Comparison of ENCODE assay signal across 8 cellular contexts in the genomic region with DNA sequence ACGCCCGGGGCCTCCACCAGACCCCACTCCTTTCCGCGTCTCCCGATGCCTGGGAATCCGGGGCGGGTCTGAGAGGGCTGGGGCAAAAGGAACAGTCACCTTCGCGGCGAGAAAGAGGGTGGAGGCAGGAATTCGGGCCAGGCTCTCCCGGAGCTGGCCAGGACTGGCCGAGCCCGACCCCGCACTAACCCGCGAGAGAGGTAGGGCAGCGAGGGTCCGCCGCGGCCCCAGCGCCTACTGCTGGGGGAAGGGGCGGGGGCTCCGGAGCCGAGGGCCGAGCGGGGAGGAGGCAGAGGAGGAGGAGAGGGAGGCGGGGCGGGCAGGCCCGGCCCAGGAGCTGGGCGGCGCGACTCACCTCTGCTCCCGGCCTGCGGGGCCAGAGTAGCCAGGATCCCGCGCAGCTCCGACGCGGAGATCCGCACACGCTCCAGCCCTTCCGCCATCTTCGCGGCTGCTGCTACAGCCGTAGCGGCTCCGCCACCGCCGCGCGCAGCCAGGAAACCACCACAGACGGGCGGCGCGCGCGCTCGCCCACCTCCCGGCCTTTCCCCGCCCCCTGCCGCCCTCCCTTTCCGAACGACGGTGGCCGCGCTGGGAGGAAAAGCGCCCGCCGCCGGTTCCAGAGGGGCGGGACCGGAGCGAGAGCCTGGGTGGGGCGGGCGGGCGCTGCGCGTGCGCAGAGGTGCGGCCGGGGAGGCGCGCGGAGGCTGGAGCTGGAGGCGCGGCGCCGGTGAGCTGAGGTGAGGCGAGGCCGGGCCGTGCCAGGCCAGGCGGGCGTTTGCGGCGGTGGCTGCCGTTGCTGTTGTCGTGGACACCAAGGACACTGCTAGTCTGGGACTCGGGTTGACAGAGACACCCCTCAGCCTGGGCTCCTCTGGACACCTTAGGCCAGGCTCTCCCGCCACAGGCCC. TPM values are rescaled to one million over a fixed set of nuclear protein-coding genes. Genes with fewer than 3 reads are reported as not detected.
DNase-seq lines count a peak whose midpoint lies in the region; ATAC-seq lines count a peak whose summit lies in the region.

A gene (minus strand): TSS at position 508 of the 911 bp plus-strand sequence. CDS start 65 bp downstream, at position 443.
A gene with protein sequence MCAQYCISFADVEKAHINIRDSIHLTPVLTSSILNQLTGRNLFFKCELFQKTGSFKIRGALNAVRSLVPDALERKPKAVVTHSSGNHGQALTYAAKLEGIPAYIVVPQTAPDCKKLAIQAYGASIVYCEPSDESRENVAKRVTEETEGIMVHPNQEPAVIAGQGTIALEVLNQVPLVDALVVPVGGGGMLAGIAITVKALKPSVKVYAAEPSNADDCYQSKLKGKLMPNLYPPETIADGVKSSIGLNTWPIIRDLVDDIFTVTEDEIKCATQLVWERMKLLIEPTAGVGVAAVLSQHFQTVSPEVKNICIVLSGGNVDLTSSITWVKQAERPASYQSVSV (plus strand): TSS at position 673 of the 911 bp plus-strand sequence. CDS start 11,611 bp downstream, outside the sequence.

- H3K9me3 Mint-ChIP-seq in IgD-negative memory B cell (no peaks in the 10 kb centered on the region), naive B cell (no peaks in the 10 kb centered on the region)
- H3K9me3 Mint-ChIP-seq in stimulated activated memory B cell treated with anti-CD40 and anti-IgM and Interleukin-4, amounts not matched to agents 10 μg/mL and 1 μg/mL and 100 μg/mL, for 72 hours = no peaks in the 10 kb centered on the region

- peak within 1 kb of the TSS; percentile 89 to 94 (median 91) for H3K4me3 Mint-ChIP-seq in IgD-negative memory B cell
- peak within 1 kb of the TSS; percentile 82 to 94 (median 92) for H3K4me3 Mint-ChIP-seq in naive B cell
- H3K4me3 Mint-ChIP-seq in stimulated activated memory B cell treated with anti-CD40 and anti-IgM and Interleukin-4, amounts not matched to agents 10 μg/mL and 1 μg/mL and 100 μg/mL, for 72 hours = peak within 1 kb of the TSS; percentile 85

- no peaks in the 10 kb centered on the region for H3K27me3 Mint-ChIP-seq in IgD-negative memory B cell
- H3K27me3 Mint-ChIP-seq in naive B cell = no peaks in the 10 kb centered on the region
- H3K27me3 Mint-ChIP-seq in stimulated activated memory B cell treated with anti-CD40 and anti-IgM and Interleukin-4, amounts not matched to agents 10 μg/mL and 1 μg/mL and 100 μg/mL, for 72 hours = no peaks in the 10 kb centered on the region

- ATAC-seq in GM21576 (IDR thresholded peaks at IDR 0.05; ENCODE audit: unreplicated experiment) (peak; percentile 69), naive B cell (ENCODE audit: low read depth in 2 of 2) (peak; percentile 84 to 88)
- ATAC-seq in stimulated activated memory B cell treated with anti-CD40 and anti-IgM and Interleukin-4, amounts not matched to agents 10 μg/mL and 1 μg/mL and 100 μg/mL, for 72 hours = peak; percentile 96

- peak; percentile 82 for DNase-seq in DMS79 treated with DMSO at 0.1 percent for 48 hours (lab: John Stamatoyannopoulos, UW)
- peak; percentile 86 for DNase-seq in RKO (ENCODE audit: low spot score)
- peak; percentile 94 to 95 for DNase-seq in activated T-helper 1 cell treated with anti-CD3 and anti-CD28 coated beads, Interleukin-2, amount 50 U/mL, for 16 hours (ENCODE audit: low read depth in 1 of 2, low spot score in 1 of 2)
- DNase-seq in fibroblast of gingiva (ENCODE audit: low read depth) = peak; percentile 83
- DNase-seq in naive B cell = peak; percentile 88

- H3K36me3 Mint-ChIP-seq in IgD-negative memory B cell (peaks cover 3% of the 10 kb centered on the region), naive B cell (peaks cover 5 to 10% of the 10 kb centered on the region in 2 donors)
- peaks cover 22% of the 10 kb centered on the region for H3K36me3 Mint-ChIP-seq in stimulated activated memory B cell treated with anti-CD40 and anti-IgM and Interleukin-4, amounts not matched to agents 10 μg/mL and 1 μg/mL and 100 μg/mL, for 72 hours

- peak within 1 kb of the TSS; percentile 82 to 98 (median 93) for H3K27ac Mint-ChIP-seq in IgD-negative memory B cell
- peak within 1 kb of the TSS; percentile 28 to 93 (median 87) for H3K27ac Mint-ChIP-seq in naive B cell
- H3K27ac Mint-ChIP-seq in stimulated activated memory B cell treated with anti-CD40 and anti-IgM and Interleukin-4, amounts not matched to agents 10 μg/mL and 1 μg/mL and 100 μg/mL, for 72 hours = peak within 1 kb of the TSS; percentile 74

- H3K4me1 Mint-ChIP-seq in IgD-negative memory B cell (peaks cover 3 to 19% (median 13%) of the 10 kb centered on the region in 3 donors), naive B cell (peaks cover 22 to 30% (median 24%) of the 10 kb centered on the region in 3 donors)
- peaks cover 49% of the 10 kb centered on the region for H3K4me1 Mint-ChIP-seq in stimulated activated memory B cell treated with anti-CD40 and anti-IgM and Interleukin-4, amounts not matched to agents 10 μg/mL and 1 μg/mL and 100 μg/mL, for 72 hours

RNA-seq across cellular contexts. Expression of the first gene that starts in this region (rescaled TPM):
- polyA plus RNA-seq in IgD-negative memory B cell = 5.9 TPM
- 1 to 10 TPM in 5 of 6 donors, under 1 TPM in 1; 0.23 to 5.3 (median 2.6) TPM for polyA plus RNA-seq in naive B cell (ENCODE audit: low read depth in 6 of 6)

RNA-seq across cellular contexts. Expression of the second gene that starts in this region (rescaled TPM):
- polyA plus RNA-seq in IgD-negative memory B cell = 3.4 TPM
- 10 to 100 TPM in 1 of 6 donors, 1 to 10 TPM in 5; 3.0 to 23.5 (median 8.5) TPM for polyA plus RNA-seq in naive B cell (ENCODE audit: low read depth in 6 of 6)

Comparison
In these comparisons a context has a peak if more than half of its experiments do, and no peak if none do; other contexts are left out.
1. Peak in every context shown above with its lines: DNase-seq and ATAC-seq.